ENCODE assay signal across 1 cellular context in genomic region chr6:42344756-42345155, GRCh38.
TF ChIP-seq lines count a peak whose summit lies in the region.

No MANE protein-coding gene starts in this region.

TF ChIP-seq in GM23338, 12 proteins besides CTCF, POLR2A, EP300 and RAD21:
- TF ChIP-seq REST (IDR thresholded peaks at IDR 0.05; ENCODE audit: unreplicated experiment) (peak; percentile 51), ZNF462 (CRISPR knock-in tag; IDR thresholded peaks at IDR 0.05) (no peak)
